ENCODE assay signal across 21 cellular contexts in the genomic region with DNA sequence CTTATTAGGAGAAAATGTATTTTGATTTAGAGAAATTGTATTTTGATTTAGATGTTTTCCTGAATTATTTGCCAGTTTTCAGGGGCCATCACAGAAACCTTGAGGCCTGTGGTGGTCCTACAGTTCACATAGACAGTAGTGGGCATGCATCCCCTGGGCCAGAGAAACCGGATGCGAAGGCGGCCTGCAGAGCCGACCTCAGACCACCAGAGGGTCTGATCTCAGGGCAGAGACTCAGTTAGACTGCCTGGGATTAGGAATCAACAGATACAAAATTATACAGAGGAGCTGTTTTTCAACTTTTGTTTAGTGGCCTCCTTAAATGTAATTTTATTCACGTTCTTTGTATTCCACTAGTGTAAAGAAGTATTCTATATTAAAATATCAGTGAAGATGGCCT.
A peak's percentile ranks its signal among the peaks of the same experiment; 100 is the strongest.
DNase-seq lines count a peak whose midpoint lies in the region; ATAC-seq, FAIRE-seq and TF ChIP-seq lines count a peak whose summit lies in the region.
"Had no signal": no experiment of that assay in that cellular context is flagged by ENCODE, and none has a peak within 500 bp of the region (broad histone marks: within the 10 kb centered on the region; RNA-seq: fewer than 3 reads in every experiment).

No MANE protein-coding gene starts in this region.

- no peak overlapping the region for H3K18ac ChIP-seq in H9 (ENCODE audit: insufficient read length, low read depth, low read length)
- no peak overlapping the region for H3K18ac ChIP-seq in mesendoderm (ENCODE audit: low read length)

- BruUV-seq in GM12878 (replicated peaks; lab: Mats Ljungman, UMichigan) = no TSS peak

- no peak overlapping the region for H2AFZ ChIP-seq in H9 (ENCODE audit: low read length)
- no peak overlapping the region for H2AFZ ChIP-seq in GM12878 (ENCODE audit: control insufficient read depth, low read depth, low read length)
- H2AFZ ChIP-seq: PC-9 had no signal

- H2AK5ac ChIP-seq in H9 (ENCODE audit: insufficient read length, low read length) (no peak overlapping the region), mesendoderm (ENCODE audit: low read length) (no peak overlapping the region)

- no CpG with 5 or more reads among the region's 5 CpGs for WGBS in H9 (ENCODE audit: extremely low coverage, insufficient read length, low lambda C conversion rate)
- WGBS in GM12878 (ENCODE audit: insufficient coverage, insufficient replicate concordance, low lambda C conversion rate, missing lambda C conversion rate) = 21% methylated on average over 5 of the region's 5 CpGs
- WGBS in mesendoderm (ENCODE audit: extremely low coverage, insufficient coverage, low lambda C conversion rate) = no CpG with 5 or more reads among the region's 5 CpGs

- no peaks in the 10 kb centered on the region; the same call in 1 of the 2 replicates for H3K27me3 Mint-ChIP-seq in H9 (ENCODE audit: low read depth)

- H4K8ac ChIP-seq in H9 (replicated peaks; ENCODE audit: insufficient read length, low read depth, low read length) (no peak overlapping the region), mesendoderm (ENCODE audit: low read depth, low read length) (no peak overlapping the region)

- H4K91ac ChIP-seq in H9 (ENCODE audit: insufficient read length, low read depth, low read length) = no peak overlapping the region

- no peak for TF ChIP-seq RAD21 in GM12878 (IDR thresholded peaks at IDR 0.05; ENCODE audit: insufficient read depth, low read depth, low read length)

- H3K79me1 ChIP-seq in H9 (ENCODE audit: insufficient read depth, low read depth, low read length, poor library complexity, severe bottlenecking) (no peaks in the 10 kb centered on the region), mesendoderm (ENCODE audit: low read length) (no peaks in the 10 kb centered on the region)

- DNase-seq in H9 (no peak), GM12878 (ENCODE audit: low read depth, low spot score) (no peak), mesendoderm (peak; percentile 23), activated gamma-delta T cell treated with Interleukin-2 at 50 U/mL for 16 hours (no peak), occipital lobe (lab: John Stamatoyannopoulos, UW) (no peak)
- DNase-seq: GDM1, HFFc6, KBM-7, NCI-H1105, NCI-H146, NCI-H2029, NCI-H524 treated with DMSO at 0.1 percent for 48 hours, PC-9, RPMI8226, SHP77 treated with DMSO at 0.1 percent for 48 hours had no signal

- H2BK15ac ChIP-seq in H9 (ENCODE audit: low read depth, low read length) = no peak overlapping the region
- no peak overlapping the region for H2BK15ac ChIP-seq in mesendoderm (replicated peaks; ENCODE audit: low read depth)

- H4K5ac ChIP-seq in H9 (ENCODE audit: insufficient read length, low read depth, low read length) (no peak overlapping the region), mesendoderm (ENCODE audit: low read length) (no peak overlapping the region)

- TF ChIP-seq EP300 in GM12878 (IDR thresholded peaks at IDR 0.05; ENCODE audit: borderline replicate concordance in 1 of 2, control insufficient read depth in 1 of 2, low read depth in 2 of 2, low read length in 2 of 2) = no peak

- H3K27ac ChIP-seq in 22Rv1 (0 out of 2 replicates have a peak overlapping the region, but pooled peaks have one; percentile 14), H9 (ENCODE audit: insufficient read length, low read depth, low read length) (no peak overlapping the region), GM12878 (ENCODE audit: control insufficient read depth, insufficient read depth) (no peak overlapping the region), mesendoderm (ENCODE audit: low read depth, low read length) (no peak overlapping the region)
- H3K27ac ChIP-seq: PC-9 had no signal

- no peak overlapping the region for H2BK12ac ChIP-seq in H9 (ENCODE audit: insufficient read length, low read depth, low read length)

- no peak overlapping the region for H3T11ph ChIP-seq in H9 (ENCODE audit: low read length)

- H3K9ac ChIP-seq in H9 (ENCODE audit: extremely low read depth, insufficient read length, low read length) (no peak overlapping the region), GM12878 (ENCODE audit: control insufficient read depth, insufficient read depth, low read length) (no peak overlapping the region), mesendoderm (ENCODE audit: low read length) (no peak overlapping the region)

- no peak for TF ChIP-seq POLR2A in GM12878 (IDR thresholded peaks at IDR 0.05; ENCODE audit: low read depth, low read length)

- H3K4me1 ChIP-seq in H9 (ENCODE audit: insufficient read depth, low read length) (no peaks in the 10 kb centered on the region), GM12878 (ENCODE audit: control insufficient read depth, insufficient read depth, low read length) (no peaks in the 10 kb centered on the region), mesendoderm (ENCODE audit: control insufficient read depth, low read depth, low read length) (peaks cover 8% of the 10 kb centered on the region)

- no peaks in the 10 kb centered on the region for H3K23me2 ChIP-seq in H9 (ENCODE audit: insufficient read length, low read depth, low read length, poor library complexity, severe bottlenecking)

- H3K79me2 ChIP-seq in H9 (ENCODE audit: insufficient read depth, low read length) = no peaks in the 10 kb centered on the region
- H3K79me2 ChIP-seq in GM12878 (ENCODE audit: control insufficient read depth, insufficient read depth, low read length) = no peaks in the 10 kb centered on the region
- H3K79me2 ChIP-seq in mesendoderm (ENCODE audit: control insufficient read depth, insufficient read depth, low read length) = no peaks in the 10 kb centered on the region

- H3K27ac Mint-ChIP-seq in H9 = no peak overlapping the region
- H3K27ac Mint-ChIP-seq: CD14-positive monocyte, HFFc6 had no signal

- no peak overlapping the region for H3K14ac ChIP-seq in H9 (ENCODE audit: insufficient read depth, low read length)

- no peak overlapping the region for H2BK5ac ChIP-seq in H9 (ENCODE audit: insufficient read length, low read length)
- no peak overlapping the region for H2BK5ac ChIP-seq in mesendoderm (ENCODE audit: low read length)

- H3K9me3 Mint-ChIP-seq in H9 = peaks cover 0 to 3% of the 10 kb centered on the region in 2 experiments; a peak in 2 of 5 replicates

- in situ Hi-C loops in GM12878 (cut with MboI) = no loop called here

- no peak overlapping the region for H2BK120ac ChIP-seq in H9 (ENCODE audit: low read depth, low read length, poor library complexity, severe bottlenecking)
- no peak overlapping the region for H2BK120ac ChIP-seq in mesendoderm (ENCODE audit: low read depth, low read length)

- SMC1A ChIA-PET in GM12878 (lab: Charles Lee; ENCODE audit: uncharacterized antibody, unreplicated experiment) = interaction anchor here (0.9 to 1.0 kb wide), 2 partner anchors 20 to 83 kb away, joined by 3 to 4 read pairs; no protein-coding TSS in a partner anchor

- H3K56ac ChIP-seq in H9 (ENCODE audit: insufficient read length, low read depth, low read length) (no peak overlapping the region), mesendoderm (ENCODE audit: low read length) (no peak overlapping the region)

- H3K36me3 ChIP-seq in GM12878 (ENCODE audit: control insufficient read depth in 2 of 2, insufficient read depth in 2 of 2, low read length in 1 of 2) (no peaks in the 10 kb centered on the region), mesendoderm (ENCODE audit: control insufficient read depth, insufficient read depth, low read length) (no peaks in the 10 kb centered on the region)

- CTCF ChIA-PET in GM12878 (lab: Yijun Ruan, JAX) = no interaction called here

- intact Hi-C loops in GM12878 (cut with micrococcal nuclease; ENCODE audit: unreplicated experiment) = no loop called here

- H3K4me1 Mint-ChIP-seq in H9 = peaks cover 5 to 7% of the 10 kb centered on the region in 2 experiments; a peak in 1 of 4 replicates
- H3K4me1 Mint-ChIP-seq: CD14-positive monocyte had no signal

- H3K9me3 ChIP-seq in H9 (ENCODE audit: control insufficient read depth, low read depth, low read length) (no peaks in the 10 kb centered on the region), GM12878 (replicated peaks; ENCODE audit: control insufficient read depth, insufficient read depth, low read length) (no peaks in the 10 kb centered on the region; the same call in 2 of the 3 replicates)

- H4K20me1 ChIP-seq in H9 (ENCODE audit: control insufficient read depth, insufficient read depth, insufficient read length) (no peaks in the 10 kb centered on the region), GM12878 (ENCODE audit: control insufficient read depth, insufficient read depth) (no peaks in the 10 kb centered on the region)

- H3K4me3 ChIP-seq in GM12878 (no peak overlapping the region), mesendoderm (ENCODE audit: low read length) (no peak overlapping the region)
- H3K4me3 ChIP-seq: PC-9 had no signal

- RAD21 ChIA-PET in GM12878 (lab: Charles Lee; ENCODE audit: unreplicated experiment) = no interaction called here

- POLR2A ChIA-PET in GM12878 (lab: Charles Lee) = no interaction called here

- TF ChIP-seq CTCF in 22Rv1 (IDR thresholded peaks at IDR 0.05) (no peak), H9 (conservative IDR thresholded peaks at IDR 0.05) (peak; percentile 63), GM12878 (IDR thresholded peaks at IDR 0.05 in 2 of 3, conservative IDR thresholded peaks at IDR 0.05 in 1 of 3; ENCODE audit: control insufficient read depth in 2 of 3, extremely low read depth in 1 of 3, insufficient read depth in 1 of 3, low read depth in 3 of 3, low read length in 3 of 3) (no peak)

- H3K27me3 ChIP-seq in H9 (ENCODE audit: insufficient read depth, low read length) = no peaks in the 10 kb centered on the region
- no peaks in the 10 kb centered on the region for H3K27me3 ChIP-seq in GM12878 (replicated peaks in 1 of 2; ENCODE audit: control insufficient read depth in 2 of 2, insufficient read depth in 2 of 2, low read length in 1 of 2)
- no peaks in the 10 kb centered on the region for H3K27me3 ChIP-seq in mesendoderm (ENCODE audit: insufficient read depth, low read length, poor library complexity)

- no peak overlapping the region for H3K23ac ChIP-seq in H9 (ENCODE audit: insufficient read length, low read depth, low read length)
- no peak overlapping the region for H3K23ac ChIP-seq in mesendoderm (ENCODE audit: low read length)

- no peak for FAIRE-seq in GM12878 (lab: Jason Lieb, UNC)
- FAIRE-seq: A204.1, H54 had no signal

- H3K4ac ChIP-seq in H9 (ENCODE audit: low read depth, low read length) (no peak overlapping the region), mesendoderm (ENCODE audit: low read depth, low read length) (peak overlapping the region; percentile 44)

- H2BK20ac ChIP-seq in H9 (ENCODE audit: low read depth, low read length, poor library complexity, severe bottlenecking) = no peak overlapping the region

- ATAC-seq in GM12878 = peak; percentile 38; the same call in 2 of the 3 replicates
- no peak for ATAC-seq in HG02571 (IDR thresholded peaks at IDR 0.05; ENCODE audit: unreplicated experiment)
- ATAC-seq: SK-N-SH treated with all-trans-retinoic acid at 6 μM for 48 hours had no signal

- 0 out of 7 replicates have a peak, but pooled peaks cover 0 to 2% (median 0%) of the 10 kb centered on the region in 3 experiments for H3K36me3 Mint-ChIP-seq in H9 (ENCODE audit: insufficient read depth in 1 of 3, low read depth in 3 of 3)
- H3K36me3 Mint-ChIP-seq: CD14-positive monocyte had no signal

- H3K4me2 ChIP-seq in H9 (ENCODE audit: insufficient read depth, insufficient read length, low read length) (no peak overlapping the region), GM12878 (ENCODE audit: control insufficient read depth, insufficient read depth) (no peak overlapping the region), mesendoderm (ENCODE audit: low read length) (no peak overlapping the region)
- H3K4me2 ChIP-seq: PC-9 had no signal

- no peak overlapping the region for H3K4me3 Mint-ChIP-seq in H9
- H3K4me3 Mint-ChIP-seq: CD14-positive monocyte, HFFc6 had no signal
